ENCODE assay signal across 8 cellular contexts in the genomic region with DNA sequence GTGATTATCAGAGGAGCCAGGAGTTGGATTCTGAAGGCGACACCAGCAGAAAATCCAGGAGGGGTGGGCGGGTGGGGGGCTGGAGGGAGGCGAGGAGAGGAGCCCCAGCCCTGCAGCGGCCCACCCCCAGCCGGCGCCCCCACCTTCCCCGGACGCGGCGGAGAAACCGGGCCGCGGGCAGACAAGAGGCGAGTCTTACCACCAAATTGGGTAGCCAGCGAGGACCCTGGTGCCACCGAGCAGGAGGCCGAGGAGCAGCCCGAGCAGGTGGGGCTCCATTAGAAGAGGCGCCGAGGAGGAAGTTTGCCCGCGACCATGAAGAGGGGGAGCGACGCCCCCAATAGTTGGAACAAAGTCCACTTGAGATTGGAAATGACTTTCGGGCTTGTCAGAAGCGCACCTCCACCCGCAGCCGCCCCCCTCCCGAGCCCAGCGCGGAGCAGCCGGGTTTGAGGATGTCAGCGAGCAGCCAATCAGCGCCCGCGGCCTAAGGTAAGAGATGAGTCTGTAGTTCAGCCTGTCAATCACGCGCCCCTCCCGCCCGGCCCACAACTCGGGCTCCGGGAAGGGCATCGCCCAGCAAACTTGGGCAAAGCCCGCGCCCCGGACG. TPM values are rescaled to one million over a fixed set of nuclear protein-coding genes. Genes with fewer than 3 reads are reported as not detected.
A peak's percentile ranks its signal among the peaks of the same experiment; 100 is the strongest.
DNase-seq lines count a peak whose midpoint lies in the region; ATAC-seq and TF ChIP-seq lines count a peak whose summit lies in the region.

A gene with protein sequence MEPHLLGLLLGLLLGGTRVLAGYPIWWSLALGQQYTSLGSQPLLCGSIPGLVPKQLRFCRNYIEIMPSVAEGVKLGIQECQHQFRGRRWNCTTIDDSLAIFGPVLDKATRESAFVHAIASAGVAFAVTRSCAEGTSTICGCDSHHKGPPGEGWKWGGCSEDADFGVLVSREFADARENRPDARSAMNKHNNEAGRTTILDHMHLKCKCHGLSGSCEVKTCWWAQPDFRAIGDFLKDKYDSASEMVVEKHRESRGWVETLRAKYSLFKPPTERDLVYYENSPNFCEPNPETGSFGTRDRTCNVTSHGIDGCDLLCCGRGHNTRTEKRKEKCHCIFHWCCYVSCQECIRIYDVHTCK (minus strand): TSS at position 374 of the 610 bp plus-strand sequence. CDS start 95 bp downstream, at position 279.

- H3K27ac Mint-ChIP-seq in CD14-positive monocyte (no peak within 1 kb of the TSS), glutamatergic neuron (ENCODE audit: unreplicated experiment) (no peak within 1 kb of the TSS)

- TF ChIP-seq CTCF in CD14-positive monocyte (IDR thresholded peaks at IDR 0.05) (no peak), glutamatergic neuron (IDR thresholded peaks at IDR 0.05; ENCODE audit: partially characterized antibody, unreplicated experiment) (no peak)

- DNase-seq in CD14-positive monocyte (ENCODE audit: low spot score) = no peak
- DNase-seq in NCI-H1930 (lab: John Stamatoyannopoulos, UW) = peak; percentile 15 to 25
- DNase-seq in activated T-cell treated with anti-CD3 and anti-CD28 coated beads for 1 hour (ENCODE audit: low read depth) = peak; percentile 44
- DNase-seq in glutamatergic neuron = peak; percentile 57
- no peak for DNase-seq in AG08395 (ENCODE audit: low spot score)

- H3K9me3 Mint-ChIP-seq in CD14-positive monocyte (peaks cover 2 to 31% (median 10%) of the 10 kb centered on the region in 7 donors), glutamatergic neuron (ENCODE audit: unreplicated experiment) (no peaks in the 10 kb centered on the region)

- intact Hi-C loops in CD14-positive monocyte (cut with micrococcal nuclease) = no loop called here

- H3K27ac ChIP-seq in skin epidermis = peak within 1 kb of the TSS in 18 of 21 experiments; percentile 22 to 89 (median 61)

- peak within 1 kb of the TSS; percentile 22 to 45 (median 31) for H3K4me3 ChIP-seq in skin epidermis

- H3K36me3 Mint-ChIP-seq in CD14-positive monocyte = peaks cover 3 to 4% of the 10 kb centered on the region in 2 donors
- no peaks in the 10 kb centered on the region for H3K36me3 Mint-ChIP-seq in glutamatergic neuron (ENCODE audit: unreplicated experiment)

- no peak for ATAC-seq in GM18907 (IDR thresholded peaks at IDR 0.05; ENCODE audit: unreplicated experiment)
- no peak for ATAC-seq in GM21529 (IDR thresholded peaks at IDR 0.05; ENCODE audit: unreplicated experiment)

- H3K4me1 Mint-ChIP-seq in CD14-positive monocyte = peaks cover 35% of the 10 kb centered on the region
- peaks cover 8% of the 10 kb centered on the region for H3K4me1 Mint-ChIP-seq in glutamatergic neuron (ENCODE audit: low read depth, unreplicated experiment)

- peak within 1 kb of the TSS; percentile 67 to 90 for H3K4me3 Mint-ChIP-seq in CD14-positive monocyte
- H3K4me3 Mint-ChIP-seq in glutamatergic neuron (ENCODE audit: unreplicated experiment) = peak within 1 kb of the TSS; percentile 82

- H3K27me3 Mint-ChIP-seq in CD14-positive monocyte (ENCODE audit: low read depth in 3 of 3) = peaks cover 86 to 98% (median 90%) of the 10 kb centered on the region in 3 donors
- peaks cover 21% of the 10 kb centered on the region for H3K27me3 Mint-ChIP-seq in glutamatergic neuron (ENCODE audit: unreplicated experiment)

RNA-seq across cellular contexts. Expression of the gene that starts here (rescaled TPM):
- polyA plus RNA-seq in CD14-positive monocyte = not detected
- 1.7 TPM for total RNA-seq in glutamatergic neuron (ENCODE audit: unreplicated experiment)

Comparison
In these comparisons a context has a peak if more than half of its experiments do, and no peak if none do; other contexts are left out.
1. DNase-seq: peak in NCI-H1930 (2 of 2), activated T-cell treated with anti-CD3 and anti-CD28 coated beads for 1 hour (single experiment) and glutamatergic neuron (single experiment); none in CD14-positive monocyte (single experiment) and AG08395 (single experiment).